ENCODE assay signal across 22 cellular contexts in the genomic region with DNA sequence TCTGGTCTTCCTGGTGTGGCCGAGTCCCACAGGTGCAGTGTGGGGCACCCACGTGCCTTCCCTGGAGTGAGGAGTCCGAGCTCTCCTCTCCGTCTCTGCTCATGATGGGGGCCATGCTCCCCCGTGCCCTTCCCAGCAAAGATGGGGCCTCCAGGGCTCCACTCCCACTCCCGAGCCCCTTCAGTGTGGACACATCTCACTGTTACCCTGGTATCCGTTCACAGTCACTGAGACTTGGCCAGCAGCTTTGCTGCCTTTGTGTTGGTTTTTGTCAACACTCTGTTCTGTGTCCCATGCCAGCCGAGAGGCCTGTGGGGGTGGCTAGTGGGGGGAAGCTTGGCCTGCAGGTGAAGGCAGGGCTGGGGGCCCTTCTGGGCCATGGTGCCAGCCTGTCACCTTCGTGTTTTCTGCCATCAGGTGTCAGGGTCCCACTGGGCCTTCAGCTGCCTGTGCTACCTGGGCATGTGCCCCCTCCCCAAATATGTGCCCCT. TPM values are rescaled to one million over a fixed set of nuclear protein-coding genes. Genes with fewer than 3 reads are reported as not detected.
A peak's percentile ranks its signal among the peaks of the same experiment; 100 is the strongest.
DNase-seq lines count a peak whose midpoint lies in the region; ATAC-seq, FAIRE-seq and TF ChIP-seq lines count a peak whose summit lies in the region.
"Had no signal": no experiment of that assay in that cellular context is flagged by ENCODE, and none has a peak within 500 bp of the region (broad histone marks: within the 10 kb centered on the region; RNA-seq: fewer than 3 reads in every experiment).

No MANE protein-coding gene starts in this region.

- H3K4me1 ChIP-seq in BE2C = no peaks in the 10 kb centered on the region
- H3K4me1 ChIP-seq in kidney (ENCODE audit: control insufficient read depth in 1 of 2, insufficient read depth in 1 of 2, low read depth in 1 of 2, low read length in 2 of 2) = peaks cover 6 to 11% of the 10 kb centered on the region in 2 donors
- H3K4me1 ChIP-seq in trophoblast cell (ENCODE audit: control insufficient read depth in 1 of 2, insufficient read depth in 2 of 2, low read length in 2 of 2) = peaks cover 19 to 28% of the 10 kb centered on the region in 2 experiments
- H3K4me1 ChIP-seq in gastrocnemius medialis = no peaks in the 10 kb centered on the region

- H3K36me3 ChIP-seq in BE2C (no peaks in the 10 kb centered on the region), kidney (ENCODE audit: control insufficient read depth in 1 of 2, insufficient read depth in 2 of 2, low read length in 2 of 2) (no peaks in the 10 kb centered on the region), trophoblast cell (ENCODE audit: control insufficient read depth in 1 of 2, insufficient read depth in 2 of 2, low read length in 2 of 2) (no peaks in the 10 kb centered on the region), gastrocnemius medialis (no peaks in the 10 kb centered on the region)
- H3K36me3 ChIP-seq: suprapubic skin, uterus, WERI-Rb-1 had no signal

- H3K4me3 ChIP-seq in BE2C (ENCODE audit: low read depth, low read length) (no peak overlapping the region), kidney (ENCODE audit: low read length in 2 of 2) (no peak overlapping the region), trophoblast cell (ENCODE audit: low read depth, low read length) (no peak overlapping the region), gastrocnemius medialis (no peak overlapping the region)
- H3K4me3 ChIP-seq: skin epidermis, suprapubic skin, uterus had no signal

- no peak overlapping the region for H3K23ac ChIP-seq in trophoblast cell (ENCODE audit: low read length)

- H3K4ac ChIP-seq in trophoblast cell (ENCODE audit: low read depth, low read length) = no peak overlapping the region

- H3K18ac ChIP-seq in trophoblast cell (ENCODE audit: low read length) = no peak overlapping the region

- peak overlapping the region; percentile 16 for H4K91ac ChIP-seq in trophoblast cell (ENCODE audit: low read depth, low read length)

- no peaks in the 10 kb centered on the region for H3K79me2 ChIP-seq in trophoblast cell (ENCODE audit: control insufficient read depth, insufficient read depth, low read length, poor library complexity)

- H3K9me3 ChIP-seq in BE2C (no peaks in the 10 kb centered on the region), kidney (ENCODE audit: control insufficient read depth in 1 of 2, low read length in 2 of 2) (no peaks in the 10 kb centered on the region), trophoblast cell (ENCODE audit: insufficient read depth, low read depth, low read length) (peaks cover 3% of the 10 kb centered on the region), gastrocnemius medialis (no peaks in the 10 kb centered on the region)
- H3K9me3 ChIP-seq: suprapubic skin, uterus had no signal

- H3K79me1 ChIP-seq in trophoblast cell (ENCODE audit: low read length) = peaks cover 20% of the 10 kb centered on the region

- H2BK120ac ChIP-seq in trophoblast cell (ENCODE audit: insufficient read depth, low read length, poor library complexity) = no peak overlapping the region

- intact Hi-C loops in kidney (cut with DNase I) (no loop called here), gastrocnemius medialis (cut with DNase I; ENCODE audit: low total_unique reads) (no loop called here)

- H2BK5ac ChIP-seq in trophoblast cell (ENCODE audit: low read depth, low read length, poor library complexity) = no peak overlapping the region

- H2AFZ ChIP-seq in trophoblast cell (ENCODE audit: insufficient read depth, low read length, poor library complexity) = no peak overlapping the region

- DNase-seq in BE2C = peak; percentile 4
- no peak for DNase-seq in RWPE1 (ENCODE audit: low spot score)
- peak; percentile 46 for DNase-seq in kidney
- DNase-seq in trophoblast cell = no peak
- no peak for DNase-seq in gastrocnemius medialis
- DNase-seq in stimulated activated naive CD8-positive, alpha-beta T cell treated with anti-CD3 and anti-CD28 coated beads, Interleukin-15, amount 100 ng/mL, for 72 hours = no peak
- DNase-seq in GM12891 (ENCODE audit: insufficient read length, low spot score) = no peak
- DNase-seq: activated CD4-positive, alpha-beta T cell treated with anti-CD3 and anti-CD28 coated beads, Interleukin-2, amount 10 ng/mL, durations not matched to agents 7 days and 5 days; natural killer cell; NCI-H1092; NCI-H1930; NCI-H526 treated with DMSO at 0.1 percent for 48 hours; uterus; WERI-Rb-1 had no signal

- in situ Hi-C loops in gastrocnemius medialis (cut with MboI; ENCODE audit: low sequenced_read_pairs in 4 of 4) = no loop called here

- peak overlapping the region; percentile 39 for H2BK12ac ChIP-seq in trophoblast cell (ENCODE audit: low read length)

- H4K12ac ChIP-seq in trophoblast cell (ENCODE audit: low read depth, low read length) = no peak overlapping the region

- H3K27me3 Mint-ChIP-seq in stimulated activated naive CD8-positive, alpha-beta T cell treated with anti-CD3 and anti-CD28 coated beads, Interleukin-15, amount 100 ng/mL, for 72 hours = no peaks in the 10 kb centered on the region
- H3K27me3 Mint-ChIP-seq: activated CD4-positive, alpha-beta T cell treated with anti-CD3 and anti-CD28 coated beads, Interleukin-2, amount 10 ng/mL, durations not matched to agents 7 days and 5 days had no signal

- ATAC-seq in gastrocnemius medialis (no peak), GM19023 (IDR thresholded peaks at IDR 0.05; ENCODE audit: unreplicated experiment) (no peak)
- no peak for ATAC-seq in stimulated activated naive CD8-positive, alpha-beta T cell treated with anti-CD3 and anti-CD28 coated beads, Interleukin-15, amount 100 ng/mL, for 72 hours
- ATAC-seq: activated naive CD4-positive, alpha-beta T cell treated with anti-CD3 and anti-CD28 coated beads, Interleukin-2, amount 50 U/mL, for 72 hours; HCT116; HepG2; natural killer cell had no signal

- H3K27ac Mint-ChIP-seq in stimulated activated naive CD8-positive, alpha-beta T cell treated with anti-CD3 and anti-CD28 coated beads, Interleukin-15, amount 100 ng/mL, for 72 hours = no peak overlapping the region
- H3K27ac Mint-ChIP-seq: activated CD4-positive, alpha-beta T cell treated with anti-CD3 and anti-CD28 coated beads, Interleukin-2, amount 10 ng/mL, durations not matched to agents 7 days and 5 days; natural killer cell had no signal

- H4K8ac ChIP-seq in trophoblast cell (ENCODE audit: low read depth, low read length) = no peak overlapping the region

- peak overlapping the region; percentile 49 for H3K14ac ChIP-seq in trophoblast cell (ENCODE audit: low read length)

- CTCF ChIA-PET in RWPE1 (lab: Yijun Ruan, JAX) = no interaction called here

- no peak overlapping the region for H3K4me3 Mint-ChIP-seq in stimulated activated naive CD8-positive, alpha-beta T cell treated with anti-CD3 and anti-CD28 coated beads, Interleukin-15, amount 100 ng/mL, for 72 hours
- H3K4me3 Mint-ChIP-seq: activated CD4-positive, alpha-beta T cell treated with anti-CD3 and anti-CD28 coated beads, Interleukin-2, amount 10 ng/mL, durations not matched to agents 7 days and 5 days; natural killer cell had no signal

- H3K9ac ChIP-seq in kidney (ENCODE audit: low read length in 2 of 2) (no peak overlapping the region), trophoblast cell (ENCODE audit: low read length) (no peak overlapping the region)

- POLR2A ChIA-PET in RWPE1 (lab: Yijun Ruan, JAX; ENCODE audit: low non-redundant PET) = no interaction called here

- TF ChIP-seq POLR2A in gastrocnemius medialis (IDR thresholded peaks at IDR 0.05) (no peak), GM12891 (IDR thresholded peaks at IDR 0.05; ENCODE audit: low read depth, low read length) (no peak)

- peak overlapping the region; percentile 81 for H2AK5ac ChIP-seq in trophoblast cell (ENCODE audit: low read length)

- FAIRE-seq in kidney (lab: Jason Lieb, UNC) = no peak
- no peak for FAIRE-seq in GM12891 (lab: Jason Lieb, UNC)
- FAIRE-seq: HepG2 had no signal

- H3K4me2 ChIP-seq in trophoblast cell (ENCODE audit: low read length) = no peak overlapping the region

- WGBS in trophoblast cell (ENCODE audit: extremely low coverage, insufficient coverage, insufficient read length) = no CpG with 5 or more reads among the region's 9 CpGs

- H3K27ac ChIP-seq in RWPE1 (peak overlapping the region; percentile 34; the same call in 1 of the 2 replicates), kidney (ENCODE audit: low read depth in 2 of 2, low read length in 2 of 2) (no peak overlapping the region), trophoblast cell (ENCODE audit: low read depth, low read length) (no peak overlapping the region), gastrocnemius medialis (no peak overlapping the region)
- H3K27ac ChIP-seq: epithelial cell of prostate, HL-60, skin epidermis, suprapubic skin, uterus had no signal

- no peaks in the 10 kb centered on the region for H3K4me1 Mint-ChIP-seq in stimulated activated naive CD8-positive, alpha-beta T cell treated with anti-CD3 and anti-CD28 coated beads, Interleukin-15, amount 100 ng/mL, for 72 hours
- H3K4me1 Mint-ChIP-seq: activated CD4-positive, alpha-beta T cell treated with anti-CD3 and anti-CD28 coated beads, Interleukin-2, amount 10 ng/mL, durations not matched to agents 7 days and 5 days; natural killer cell had no signal

- TF ChIP-seq CTCF in BE2C (IDR thresholded peaks at IDR 0.05; ENCODE audit: low read depth, low read length) = no peak
- TF ChIP-seq CTCF in RWPE1 (conservative IDR thresholded peaks at IDR 0.05; ENCODE audit: low read depth) = no peak
- no peak for TF ChIP-seq CTCF in kidney (IDR thresholded peaks at IDR 0.05; ENCODE audit: borderline replicate concordance, extremely low read depth, insufficient read depth)
- TF ChIP-seq CTCF in gastrocnemius medialis (IDR thresholded peaks at IDR 0.05 in 4 of 5, conservative IDR thresholded peaks at IDR 0.05 in 1 of 5) = no peak

- no peaks in the 10 kb centered on the region for H3K27me3 ChIP-seq in BE2C
- no peaks in the 10 kb centered on the region for H3K27me3 ChIP-seq in trophoblast cell (ENCODE audit: insufficient read depth, low read length)
- H3K27me3 ChIP-seq in gastrocnemius medialis = peaks cover 0 to 3% (median 0%) of the 10 kb centered on the region in 3 donors
- H3K27me3 ChIP-seq: uterus had no signal

- H3K9me3 Mint-ChIP-seq in stimulated activated naive CD8-positive, alpha-beta T cell treated with anti-CD3 and anti-CD28 coated beads, Interleukin-15, amount 100 ng/mL, for 72 hours = no peaks in the 10 kb centered on the region
- H3K9me3 Mint-ChIP-seq: activated CD4-positive, alpha-beta T cell treated with anti-CD3 and anti-CD28 coated beads, Interleukin-2, amount 10 ng/mL, durations not matched to agents 7 days and 5 days; activated naive CD4-positive, alpha-beta T cell treated with anti-CD3 and anti-CD28 coated beads, Interleukin-2, amount 50 U/mL, for 72 hours; natural killer cell had no signal

TF ChIP-seq in GM12891, 5 proteins besides CTCF, POLR2A, EP300 and RAD21 (continues in another document):
- TF ChIP-seq POLR2AphosphoS5 (IDR thresholded peaks at IDR 0.05; ENCODE audit: low read depth, low read length) (no peak), SPI1 (IDR thresholded peaks at IDR 0.05; ENCODE audit: low read depth, low read length) (no peak), POU2F2 (IDR thresholded peaks at IDR 0.05; ENCODE audit: low read depth, low read length) (no peak), TAF1 (IDR thresholded peaks at IDR 0.05; ENCODE audit: low read depth, low read length) (no peak)

RNA-seq across cellular contexts. Expression of gene POFUT2, which starts 46.9 kb away (rescaled TPM):
- polyA plus RNA-seq in BE2C (2012; ENCODE audit: insufficient read depth, insufficient read length, low read depth) = 83.0 TPM
- 30.2 TPM for total RNA-seq in kidney
- 18.3 TPM for polyA plus RNA-seq in kidney (ENCODE audit: insufficient read depth, low read depth, low replicate concordance)
- 33.1 and 33.8 TPM in 2 replicates for polyA plus RNA-seq in trophoblast cell (2013)
- 10 to 100 TPM in 1 of 4 donors, 1 to 10 TPM in 3; 4.8 to 11.0 (median 5.9) TPM for total RNA-seq in gastrocnemius medialis
- polyA plus RNA-seq in GM12891 (2012; ENCODE audit: low read depth, missing spikeins) = 8.8 TPM

Comparison
In these comparisons a context has a peak if more than half of its experiments do, and no peak if none do; other contexts are left out.
1. DNase-seq: peak in BE2C (single experiment) and kidney (single experiment); none in RWPE1 (single experiment), trophoblast cell (0 of 2), gastrocnemius medialis (0 of 2), stimulated activated naive CD8-positive, alpha-beta T cell treated with anti-CD3 and anti-CD28 coated beads, Interleukin-15, amount 100 ng/mL, for 72 hours (0 of 2) and GM12891 (single experiment).